8 cellular contexts compared by ENCODE assay signal in the genomic region with DNA sequence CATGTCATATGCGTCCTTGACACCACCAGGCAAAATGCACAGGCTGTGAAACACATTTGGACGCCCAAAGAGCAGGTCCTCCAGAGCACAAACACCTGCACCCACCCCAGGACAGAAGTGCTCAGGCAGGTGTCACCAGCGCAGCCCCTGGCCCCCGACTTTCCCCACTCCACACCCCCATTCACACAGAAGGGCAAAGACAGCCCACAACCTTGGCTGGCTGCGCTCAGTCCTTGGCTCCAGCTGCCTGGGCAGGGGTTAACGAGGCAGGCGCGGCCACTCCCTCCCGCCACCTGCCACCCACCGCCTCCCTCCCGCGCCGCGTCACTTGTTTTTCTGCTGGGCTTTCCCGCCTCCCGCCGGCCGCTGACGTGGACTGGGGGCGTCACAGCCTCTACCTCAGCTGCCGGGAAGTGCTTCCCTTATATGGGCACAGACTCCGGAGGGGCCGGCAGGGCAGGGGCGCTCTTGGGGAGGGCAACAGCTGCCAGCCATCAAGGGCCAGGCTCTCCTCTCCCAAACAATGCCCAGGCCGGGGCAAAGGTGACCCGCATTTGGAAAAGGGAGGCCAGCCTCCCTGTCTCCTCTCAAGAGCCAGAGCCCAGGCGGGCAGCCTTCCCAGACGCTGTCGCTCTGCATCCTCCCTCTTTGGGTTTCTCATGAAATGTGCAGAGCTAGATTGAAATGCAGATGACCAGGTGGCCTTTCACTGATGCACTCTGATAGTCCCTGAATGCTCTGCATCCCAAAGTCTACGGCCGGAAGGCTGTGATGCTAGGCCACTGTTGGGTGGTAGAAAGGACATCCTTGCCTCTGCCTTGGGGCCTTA. TPM values are rescaled to one million over a fixed set of nuclear protein-coding genes. Genes with fewer than 3 reads are reported as not detected.
DNase-seq lines count a peak whose midpoint lies in the region; ATAC-seq and TF ChIP-seq lines count a peak whose summit lies in the region.

No MANE protein-coding gene starts in this region.

- 13% methylated on average over 31 of the region's 31 CpGs for whole genome bisulfite sequencing in right cardiac atrium
- WGBS in upper lobe of left lung, 2 donors = 13 to 35% methylated on average over 8 to 31 of the region's 31 CpGs

- peak overlapping the region; percentile 2 for H3K4me3 Mint-ChIP-seq in progenitor cell of endocrine pancreas (ENCODE audit: low read depth)

- TF ChIP-seq CTCF in progenitor cell of endocrine pancreas (IDR thresholded peaks at IDR 0.05; ENCODE audit: unreplicated experiment) (no peak), upper lobe of left lung (IDR thresholded peaks at IDR 0.05) (peak in 1 of 6 experiments; percentile 5)

- no peaks in the 10 kb centered on the region for H3K27me3 Mint-ChIP-seq in progenitor cell of endocrine pancreas

- intact Hi-C loops in right cardiac atrium (cut with DNase I) = no loop called here

- H3K9me3 ChIP-seq in right cardiac atrium (ENCODE audit: control insufficient read depth, low read length) (no peaks in the 10 kb centered on the region), upper lobe of left lung (no peaks in the 10 kb centered on the region)

- DNase-seq in D341Med (ENCODE audit: low spot score) = peak; percentile 97
- peak; percentile 50 for DNase-seq in M059J (ENCODE audit: low read depth)
- peak; percentile 71 for DNase-seq in amniotic epithelial cell (ENCODE audit: low read depth)
- peak; percentile 96 to 98 (median 97) for DNase-seq in right cardiac atrium
- peak; percentile 87 for DNase-seq in progenitor cell of endocrine pancreas (ENCODE audit: low spot score, unreplicated experiment)
- DNase-seq in upper lobe of left lung = peak; percentile 98 to 99

- peak; percentile 39 for ATAC-seq in GM21528 (IDR thresholded peaks at IDR 0.05; ENCODE audit: low FRiP score, unreplicated experiment)
- ATAC-seq in SK-N-SH treated with all-trans-retinoic acid at 6 μM for 48 hours = peak; percentile 82
- ATAC-seq in right cardiac atrium = peak; percentile 88 to 89
- peak; percentile 92 to 93 for ATAC-seq in upper lobe of left lung (ENCODE audit: low FRiP score in 2 of 2)

- H3K27ac ChIP-seq in right cardiac atrium (ENCODE audit: low read length) = peak overlapping the region; percentile 95
- peak overlapping the region; percentile 93 to 97 (median 94) for H3K27ac ChIP-seq in upper lobe of left lung

- H3K27ac Mint-ChIP-seq in progenitor cell of endocrine pancreas = peak overlapping the region; percentile 99

- H3K27me3 ChIP-seq in right cardiac atrium (ENCODE audit: control insufficient read depth, insufficient read depth) (no peaks in the 10 kb centered on the region), upper lobe of left lung (no peaks in the 10 kb centered on the region)

- no peaks in the 10 kb centered on the region for H3K36me3 ChIP-seq in upper lobe of left lung

- TF ChIP-seq EP300 in upper lobe of left lung (IDR thresholded peaks at IDR 0.05) = peak; percentile 65 to 94 (median 84)

- no peaks in the 10 kb centered on the region for H3K36me3 Mint-ChIP-seq in progenitor cell of endocrine pancreas (ENCODE audit: insufficient read depth)

- no peak overlapping the region for H3K4me3 ChIP-seq in right cardiac atrium (ENCODE audit: low read length)
- H3K4me3 ChIP-seq in upper lobe of left lung = peak overlapping the region in 3 of 4 donors; percentile 21 to 40 (median 34)

- H3K9me3 Mint-ChIP-seq in progenitor cell of endocrine pancreas (ENCODE audit: low read depth) = no peaks in the 10 kb centered on the region

- TF ChIP-seq POLR2A in upper lobe of left lung (IDR thresholded peaks at IDR 0.05) = peak in 3 of 4 donors; percentile 19 to 87 (median 56)

- peaks cover 30% of the 10 kb centered on the region for H3K4me1 ChIP-seq in right cardiac atrium (ENCODE audit: control insufficient read depth, insufficient read depth, low read length)
- peaks cover 53 to 62% (median 56%) of the 10 kb centered on the region in 4 donors for H3K4me1 ChIP-seq in upper lobe of left lung

- peaks cover 64% of the 10 kb centered on the region for H3K4me1 Mint-ChIP-seq in progenitor cell of endocrine pancreas (ENCODE audit: low read depth)

TF ChIP-seq in SK-N-SH treated with all-trans-retinoic acid at 6 μM for 48 hours, 23 proteins besides CTCF, POLR2A, EP300 and RAD21:
- TF ChIP-seq CSDC2 (CRISPR knock-in tag; IDR thresholded peaks at IDR 0.05) (no peak), ZNF70 (CRISPR knock-in tag; IDR thresholded peaks at IDR 0.05) (no peak), ZFP30 (CRISPR knock-in tag; IDR thresholded peaks at IDR 0.05) (no peak), BACH2 (CRISPR knock-in tag; IDR thresholded peaks at IDR 0.05; ENCODE audit: borderline replicate concordance) (0 out of 2 replicates have a peak, but pooled peaks have one; percentile 22), SNAI2 (CRISPR knock-in tag; IDR thresholded peaks at IDR 0.05) (no peak), PPARA (CRISPR knock-in tag; IDR thresholded peaks at IDR 0.05; ENCODE audit: borderline replicate concordance) (no peak), GLIS3 (CRISPR knock-in tag; IDR thresholded peaks at IDR 0.05) (no peak), ZNF8 (CRISPR knock-in tag; IDR thresholded peaks at IDR 0.05) (no peak)
- TF ChIP-seq, protein P1, sequence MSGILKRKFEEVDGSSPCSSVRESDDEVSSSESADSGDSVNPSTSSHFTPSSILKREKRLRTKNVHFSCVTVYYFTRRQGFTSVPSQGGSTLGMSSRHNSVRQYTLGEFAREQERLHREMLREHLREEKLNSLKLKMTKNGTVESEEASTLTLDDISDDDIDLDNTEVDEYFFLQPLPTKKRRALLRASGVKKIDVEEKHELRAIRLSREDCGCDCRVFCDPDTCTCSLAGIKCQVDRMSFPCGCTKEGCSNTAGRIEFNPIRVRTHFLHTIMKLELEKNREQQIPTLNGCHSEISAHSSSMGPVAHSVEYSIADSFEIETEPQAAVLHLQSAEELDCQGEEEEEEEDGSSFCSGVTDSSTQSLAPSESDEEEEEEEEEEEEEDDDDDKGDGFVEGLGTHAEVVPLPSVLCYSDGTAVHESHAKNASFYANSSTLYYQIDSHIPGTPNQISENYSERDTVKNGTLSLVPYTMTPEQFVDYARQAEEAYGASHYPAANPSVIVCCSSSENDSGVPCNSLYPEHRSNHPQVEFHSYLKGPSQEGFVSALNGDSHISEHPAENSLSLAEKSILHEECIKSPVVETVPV (CRISPR knock-in tag; IDR thresholded peaks at IDR 0.05) = no peak
- TF ChIP-seq, protein P2, sequence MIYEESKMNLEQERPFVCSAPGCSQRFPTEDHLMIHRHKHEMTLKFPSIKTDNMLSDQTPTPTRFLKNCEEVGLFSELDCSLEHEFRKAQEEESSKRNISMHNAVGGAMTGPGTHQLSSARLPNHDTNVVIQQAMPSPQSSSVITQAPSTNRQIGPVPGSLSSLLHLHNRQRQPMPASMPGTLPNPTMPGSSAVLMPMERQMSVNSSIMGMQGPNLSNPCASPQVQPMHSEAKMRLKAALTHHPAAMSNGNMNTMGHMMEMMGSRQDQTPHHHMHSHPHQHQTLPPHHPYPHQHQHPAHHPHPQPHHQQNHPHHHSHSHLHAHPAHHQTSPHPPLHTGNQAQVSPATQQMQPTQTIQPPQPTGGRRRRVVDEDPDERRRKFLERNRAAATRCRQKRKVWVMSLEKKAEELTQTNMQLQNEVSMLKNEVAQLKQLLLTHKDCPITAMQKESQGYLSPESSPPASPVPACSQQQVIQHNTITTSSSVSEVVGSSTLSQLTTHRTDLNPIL (CRISPR knock-in tag; IDR thresholded peaks at IDR 0.05; ENCODE audit: low read depth) = no peak
- TF ChIP-seq, protein P3, sequence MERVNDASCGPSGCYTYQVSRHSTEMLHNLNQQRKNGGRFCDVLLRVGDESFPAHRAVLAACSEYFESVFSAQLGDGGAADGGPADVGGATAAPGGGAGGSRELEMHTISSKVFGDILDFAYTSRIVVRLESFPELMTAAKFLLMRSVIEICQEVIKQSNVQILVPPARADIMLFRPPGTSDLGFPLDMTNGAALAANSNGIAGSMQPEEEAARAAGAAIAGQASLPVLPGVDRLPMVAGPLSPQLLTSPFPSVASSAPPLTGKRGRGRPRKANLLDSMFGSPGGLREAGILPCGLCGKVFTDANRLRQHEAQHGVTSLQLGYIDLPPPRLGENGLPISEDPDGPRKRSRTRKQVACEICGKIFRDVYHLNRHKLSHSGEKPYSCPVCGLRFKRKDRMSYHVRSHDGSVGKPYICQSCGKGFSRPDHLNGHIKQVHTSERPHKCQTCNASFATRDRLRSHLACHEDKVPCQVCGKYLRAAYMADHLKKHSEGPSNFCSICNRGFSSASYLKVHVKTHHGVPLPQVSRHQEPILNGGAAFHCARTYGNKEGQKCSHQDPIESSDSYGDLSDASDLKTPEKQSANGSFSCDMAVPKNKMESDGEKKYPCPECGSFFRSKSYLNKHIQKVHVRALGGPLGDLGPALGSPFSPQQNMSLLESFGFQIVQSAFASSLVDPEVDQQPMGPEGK (CRISPR knock-in tag; IDR thresholded peaks at IDR 0.05; ENCODE audit: borderline replicate concordance) = peak; percentile 62; the same call in 1 of the 2 replicates

RNA-seq across cellular contexts. Expression of a gene that starts 14.8 kb away (rescaled TPM):
- 0.67 and 1.2 TPM in 2 replicates for total RNA-seq in M059J (2014; rRNA removed; shearing (Covaris generic))
- total RNA-seq in right cardiac atrium (100 to 1,000 TPM in 2 of 4 donors, 10 to 100 TPM in 2; 68.1 to 361 (median 105) TPM), progenitor cell of endocrine pancreas (103 and 110 TPM in 2 replicates), upper lobe of left lung (100 to 1,000 TPM in 3 of 6 donors, 10 to 100 TPM in 3; 59.1 to 178 (median 104) TPM)
- 333 TPM for polyA plus RNA-seq in right cardiac atrium

Comparison
In these comparisons a context has a peak if more than half of its experiments do, and no peak if none do; other contexts are left out.
1. ATAC-seq: peak in every context shown above with its lines; median percentile 92 in upper lobe of left lung; 88 in right cardiac atrium; 82 in SK-N-SH treated with all-trans-retinoic acid at 6 μM for 48 hours; 39 in GM21528.
2. RNA of a gene that starts 14.8 kb away (total RNA-seq): 59.1 to 178 TPM in upper lobe of left lung, 68.1 to 361 TPM in right cardiac atrium and 103 to 110 TPM in progenitor cell of endocrine pancreas; 0.67 to 1.2 TPM in M059J; every median in the first group is over 10 times any median in the second.
3. Peak in every context shown above with its lines, with median percentiles within 50 percentile points of each other: DNase-seq.